ENCODE assay signal across 8 cellular contexts in the genomic region with DNA sequence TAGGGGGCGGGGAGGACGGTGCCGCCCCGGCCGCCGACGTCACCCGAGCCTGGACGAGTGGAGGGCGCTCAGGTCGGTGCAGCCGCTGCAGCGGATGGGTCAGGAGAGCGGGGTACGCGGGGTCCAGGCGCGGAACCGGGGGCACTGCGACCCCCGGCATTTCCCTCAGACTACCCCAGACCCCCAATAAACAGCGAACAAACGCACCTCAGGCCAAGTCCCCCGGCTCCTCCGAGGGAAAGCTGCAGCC.
DNase-seq lines count a peak whose midpoint lies in the region; ATAC-seq and TF ChIP-seq lines count a peak whose summit lies in the region.

No MANE protein-coding gene starts in this region.

- H3K27ac ChIP-seq in MM.1S (ENCODE audit: low read length) = peak overlapping the region; percentile 75; the same call in 1 of the 2 replicates
- H3K27ac ChIP-seq in coronary artery = peak overlapping the region; percentile 86 to 92

- no peaks in the 10 kb centered on the region for H3K9me2 ChIP-seq in MM.1S (replicated peaks; ENCODE audit: insufficient read depth, low read length)

- H3K4me2 ChIP-seq in MM.1S (ENCODE audit: low read depth, low read length) = peak overlapping the region; percentile 98

- H3K9me3 ChIP-seq in MM.1S (replicated peaks; ENCODE audit: insufficient read depth, low read length) (no peaks in the 10 kb centered on the region), mucosa of descending colon (no peaks in the 10 kb centered on the region)

- no peaks in the 10 kb centered on the region for H4K20me1 ChIP-seq in MM.1S (ENCODE audit: insufficient read depth, low read length)

- H2AFZ ChIP-seq in MM.1S (ENCODE audit: low read length) = no peak overlapping the region

- intact Hi-C loops in mucosa of descending colon (cut with DNase I, micrococcal nuclease) = no loop called here

- peaks cover 26% of the 10 kb centered on the region for H3F3A ChIP-seq in MM.1S (ENCODE audit: insufficient read depth, low read length)

- TF ChIP-seq CTCF in MM.1S (IDR thresholded peaks at IDR 0.05; ENCODE audit: low read length) (no peak), coronary artery (IDR thresholded peaks at IDR 0.05) (no peak), mucosa of descending colon (IDR thresholded peaks at IDR 0.05) (no peak)

- H3K79me2 ChIP-seq in MM.1S (ENCODE audit: low read length) = peaks cover 93% of the 10 kb centered on the region

- peak; percentile 55 for ATAC-seq in mucosa of descending colon
- ATAC-seq in HG03469 (IDR thresholded peaks at IDR 0.05; ENCODE audit: unreplicated experiment) = no peak

- H3K9ac ChIP-seq in MM.1S (ENCODE audit: low read length) = peak overlapping the region; percentile 80

- DNase-seq in NCI-H82 (lab: John Stamatoyannopoulos, UW) = peak; percentile 15
- no peak for DNase-seq in NCI-H82 treated with DMSO at 0.1 percent for 48 hours (lab: John Stamatoyannopoulos, UW; ENCODE audit: unreplicated experiment)
- DNase-seq in MM.1S = no peak
- no peak for DNase-seq in coronary artery (ENCODE audit: low spot score)
- peak in 2 of 3 donors; percentile 71 to 82 for DNase-seq in mucosa of descending colon
- DNase-seq in NCI-H1930 (lab: John Stamatoyannopoulos, UW) = no peak
- no peak for DNase-seq in NCI-H1105 treated with DMSO at 0.1 percent for 48 hours (lab: John Stamatoyannopoulos, UW)

- H3K4me3 ChIP-seq in MM.1S (ENCODE audit: low read length) (peak overlapping the region; percentile 90), coronary artery (peak overlapping the region; percentile 91), mucosa of descending colon (peak overlapping the region; percentile 54)

- no peaks in the 10 kb centered on the region for H3K27me3 ChIP-seq in MM.1S (replicated peaks; ENCODE audit: insufficient read depth, low read length)

- H3K4me1 ChIP-seq in MM.1S (ENCODE audit: low read length) (peaks cover 33% of the 10 kb centered on the region), mucosa of descending colon (ENCODE audit: low read depth) (peaks cover 14% of the 10 kb centered on the region)

- H3K36me3 ChIP-seq in MM.1S (replicated peaks; ENCODE audit: insufficient read depth, low read length) = no peaks in the 10 kb centered on the region
- H3K36me3 ChIP-seq in mucosa of descending colon (ENCODE audit: low read depth) = no peaks in the 10 kb centered on the region

Comparison
In these comparisons a context has a peak if more than half of its experiments do, and no peak if none do; other contexts are left out.
1. DNase-seq: peak in NCI-H82 (single experiment) and mucosa of descending colon (2 of 3); none in NCI-H82 treated with DMSO at 0.1 percent for 48 hours (single experiment), MM.1S (single experiment), coronary artery (single experiment), NCI-H1930 (0 of 2) and NCI-H1105 treated with DMSO at 0.1 percent for 48 hours (single experiment).
2. Peak in every context shown above with its lines, with median percentiles within 50 percentile points of each other: H3K4me3 ChIP-seq.